In genomic region chr9:121686930-121687541, GRCh38 we compare ENCODE assay signal across 8 cellular contexts. TPM values are rescaled to one million over a fixed set of nuclear protein-coding genes. Genes with fewer than 3 reads are reported as not detected.
DNase-seq lines count a peak whose midpoint lies in the region; ATAC-seq and TF ChIP-seq lines count a peak whose summit lies in the region.

No MANE protein-coding gene starts in this region.

- H3K36me3 ChIP-seq in NT2/D1 (ENCODE audit: insufficient read depth, insufficient read length, low read length) (peaks cover 50% of the 10 kb centered on the region), vagina (no peaks in the 10 kb centered on the region)

- no peak overlapping the region for H3K4me3 Mint-ChIP-seq in activated T-cell treated with anti-CD3 and anti-CD28 coated beads, Interleukin-2, amount 50 U/mL, for 72 hours

- DNase-seq in activated CD4-positive, alpha-beta T cell treated with anti-CD3 and anti-CD28 coated beads for 24 hours (ENCODE audit: low read depth in 2 of 2), result peak; percentile 25 to 61
- DNase-seq in activated CD4-positive, alpha-beta T cell treated with anti-CD3 and anti-CD28 coated beads, Interleukin-2, amount 50 U/mL, for 4 hours, result no peak
- peak; percentile 64 for DNase-seq in NT2/D1 (ENCODE audit: low read depth, low spot score)
- peak; percentile 76 to 80 for DNase-seq in activated T-cell treated with anti-CD3 and anti-CD28 coated beads, Interleukin-2, amount 50 U/mL, for 72 hours
- DNase-seq in foreskin fibroblast, result peak; percentile 56 to 84
- peak; percentile 44 for DNase-seq in occipital lobe (lab: John Stamatoyannopoulos, UW)
- DNase-seq in vagina (ENCODE audit: extremely low spot score in 2 of 2), result no peak

- H3K4me1 ChIP-seq in NT2/D1 (ENCODE audit: insufficient read depth, insufficient read length), result peaks cover 31% of the 10 kb centered on the region
- H3K4me1 ChIP-seq in vagina, result peaks cover 13% of the 10 kb centered on the region

- no peaks in the 10 kb centered on the region for H3K27me3 ChIP-seq in NT2/D1 (ENCODE audit: insufficient read depth, insufficient read length)
- H3K27me3 ChIP-seq in vagina, result no peaks in the 10 kb centered on the region

- intact Hi-C loops in vagina (cut with DNase I), result loop anchor here (5.0 kb wide), 1 partner anchor 35 kb away; the partner anchor contains the start of gene DAB2IP

- TF ChIP-seq CTCF in foreskin fibroblast (IDR thresholded peaks at IDR 0.05; ENCODE audit: low read depth, low read length) (peak; percentile 97), vagina (IDR thresholded peaks at IDR 0.05) (peak; percentile 76 to 81 (median 76))

- H3K4me1 Mint-ChIP-seq in activated T-cell treated with anti-CD3 and anti-CD28 coated beads, Interleukin-2, amount 50 U/mL, for 72 hours (ENCODE audit: low read depth), result no peaks in the 10 kb centered on the region

- H3K36me3 Mint-ChIP-seq in activated T-cell treated with anti-CD3 and anti-CD28 coated beads, Interleukin-2, amount 50 U/mL, for 72 hours (ENCODE audit: insufficient read depth in 2 of 2), result no peaks in the 10 kb centered on the region

- no peak overlapping the region for H3K27ac ChIP-seq in vagina

- H3K4me3 ChIP-seq in NT2/D1 (ENCODE audit: insufficient read length, low read depth) (no peak overlapping the region), foreskin fibroblast (ENCODE audit: low read depth in 1 of 2, low read length in 2 of 2) (no peak overlapping the region), vagina (no peak overlapping the region)

- no peak for TF ChIP-seq POLR2A in vagina (IDR thresholded peaks at IDR 0.05)

- H3K9ac ChIP-seq in NT2/D1 (ENCODE audit: insufficient read length, low read depth), result peak overlapping the region; percentile 36

- peaks cover 12% of the 10 kb centered on the region for H3K27me3 Mint-ChIP-seq in activated T-cell treated with anti-CD3 and anti-CD28 coated beads, Interleukin-2, amount 50 U/mL, for 72 hours (ENCODE audit: low read depth)

- ATAC-seq in HG03175 (IDR thresholded peaks at IDR 0.05; ENCODE audit: unreplicated experiment), result peak; percentile 69
- ATAC-seq in activated T-cell treated with anti-CD3 and anti-CD28 coated beads, Interleukin-2, amount 50 U/mL, for 72 hours (replicated peaks in 1 of 2), result peak; percentile 75 to 79

- H3K9me3 ChIP-seq in NT2/D1 (ENCODE audit: insufficient read depth, low read length) (no peaks in the 10 kb centered on the region), vagina (no peaks in the 10 kb centered on the region)

- no peaks in the 10 kb centered on the region for H3K9me3 Mint-ChIP-seq in activated T-cell treated with anti-CD3 and anti-CD28 coated beads, Interleukin-2, amount 50 U/mL, for 72 hours

- no peak overlapping the region for H3K27ac Mint-ChIP-seq in activated T-cell treated with anti-CD3 and anti-CD28 coated beads, Interleukin-2, amount 50 U/mL, for 72 hours

RNA-seq across cellular contexts. Expression of gene DAB2IP, which starts 35.6 kb away (rescaled TPM):
- total RNA-seq in activated T-cell treated with anti-CD3 and anti-CD28 coated beads, Interleukin-2, amount 50 U/mL, for 72 hours, result under 1 TPM; 0.35 to 0.74 TPM
- total RNA-seq in occipital lobe (11.9 TPM), vagina (38.8 TPM)

Comparison
In these comparisons a context has a peak if more than half of its experiments do, and no peak if none do; other contexts are left out.
1. DNase-seq: peak in activated CD4-positive, alpha-beta T cell treated with anti-CD3 and anti-CD28 coated beads for 24 hours (2 of 2), NT2/D1 (single experiment), activated T-cell treated with anti-CD3 and anti-CD28 coated beads, Interleukin-2, amount 50 U/mL, for 72 hours (2 of 2), foreskin fibroblast (2 of 2) and occipital lobe (single experiment); none in activated CD4-positive, alpha-beta T cell treated with anti-CD3 and anti-CD28 coated beads, Interleukin-2, amount 50 U/mL, for 4 hours (0 of 2) and vagina (0 of 2).